Comparison of ENCODE assay signal across 8 cellular contexts in genomic region chr9:764105-764524, GRCh38.
DNase-seq lines count a peak whose midpoint lies in the region; ATAC-seq lines count a peak whose summit lies in the region.

No MANE protein-coding gene starts in this region.

- no peak overlapping the region for H3K18ac ChIP-seq in neuronal stem cell (ENCODE audit: low read length)

- no peaks in the 10 kb centered on the region for H3K9me3 Mint-ChIP-seq in activated CD4-positive, alpha-beta T cell treated with anti-CD3 and anti-CD28 coated beads, Interleukin-2, amount 10 ng/mL, durations not matched to agents 7 days and 5 days

- no peaks in the 10 kb centered on the region for H3K9me3 ChIP-seq in neuronal stem cell (replicated peaks in 1 of 2; ENCODE audit: control insufficient read depth in 2 of 2, insufficient read depth in 1 of 2, low read depth in 1 of 2, low read length in 2 of 2)

- no peak overlapping the region for H2AFZ ChIP-seq in neuronal stem cell (ENCODE audit: low read length)

- no peak overlapping the region for H3K4me2 ChIP-seq in neuronal stem cell (ENCODE audit: insufficient read depth, low read length, poor library complexity, severe bottlenecking)

- H2BK120ac ChIP-seq in neuronal stem cell (ENCODE audit: low read depth, low read length), result no peak overlapping the region

- CTCF ChIA-PET in activated CD4-positive, alpha-beta T cell treated with anti-CD3 and anti-CD28 coated beads, Interleukin-2, amount 10 ng/mL, durations not matched to agents 7 days and 5 days (lab: Charles Lee), result interaction anchor here (1.2 to 1.5 kb wide), 4 partner anchors 8 to 190 kb away, joined by 3 to 4 read pairs (median 3); no protein-coding TSS in a partner anchor

- H3K23ac ChIP-seq in neuronal stem cell (ENCODE audit: low read depth, low read length, poor library complexity), result no peak overlapping the region

- no peak overlapping the region for H3K4ac ChIP-seq in neuronal stem cell (ENCODE audit: low read length)

- H3K79me1 ChIP-seq in neuronal stem cell (ENCODE audit: low read depth, low read length), result no peaks in the 10 kb centered on the region

- DNase-seq in activated naive CD4-positive, alpha-beta T cell treated with Interleukin-2 at 50 U/mL for 16 hours, result peak; percentile 17
- DNase-seq in activated naive CD4-positive, alpha-beta T cell (lab: John Stamatoyannopoulos, UW), result no peak
- peak; percentile 79 for DNase-seq in NCI-H2227 (lab: John Stamatoyannopoulos, UW; ENCODE audit: unreplicated experiment)
- peak; percentile 62 for DNase-seq in activated CD4-positive, alpha-beta T cell treated with anti-CD3 and anti-CD28 coated beads, Interleukin-2, amount 10 ng/mL, durations not matched to agents 7 days and 5 days
- DNase-seq in fibroblast of the conjunctiva (ENCODE audit: low read depth), result peak; percentile 29
- DNase-seq in neuronal stem cell (ENCODE audit: low spot score), result peak; percentile 42

- ATAC-seq in HG02840 (IDR thresholded peaks at IDR 0.05; ENCODE audit: low FRiP score, unreplicated experiment), result peak; percentile 70
- no peak for ATAC-seq in HG03521 (IDR thresholded peaks at IDR 0.05; ENCODE audit: unreplicated experiment)

- H2BK15ac ChIP-seq in neuronal stem cell (ENCODE audit: low read length), result no peak overlapping the region

- no peak overlapping the region for H3K14ac ChIP-seq in neuronal stem cell (ENCODE audit: low read length)

- peaks cover 29% of the 10 kb centered on the region for H3K27me3 Mint-ChIP-seq in activated CD4-positive, alpha-beta T cell treated with anti-CD3 and anti-CD28 coated beads, Interleukin-2, amount 10 ng/mL, durations not matched to agents 7 days and 5 days

- no peak overlapping the region for H4K91ac ChIP-seq in neuronal stem cell (ENCODE audit: low read depth, low read length, poor library complexity)

- H3K27ac ChIP-seq in neuronal stem cell (replicated peaks; ENCODE audit: low read length), result no peak overlapping the region

- no peaks in the 10 kb centered on the region for H3K36me3 Mint-ChIP-seq in activated CD4-positive, alpha-beta T cell treated with anti-CD3 and anti-CD28 coated beads, Interleukin-2, amount 10 ng/mL, durations not matched to agents 7 days and 5 days (ENCODE audit: low read depth)

- POLR2A ChIA-PET in activated CD4-positive, alpha-beta T cell treated with anti-CD3 and anti-CD28 coated beads, Interleukin-2, amount 10 ng/mL, durations not matched to agents 7 days and 5 days (lab: Charles Lee), result no interaction called here

- H3K4me3 ChIP-seq in neuronal stem cell (ENCODE audit: low read length in 2 of 2), result no peak overlapping the region

- no CpG with 5 or more reads among the region's 12 CpGs for WGBS in neuronal stem cell (ENCODE audit: extremely low coverage in 2 of 2, insufficient read length in 2 of 2, insufficient replicate concordance in 1 of 2), 2 donors

- H3K27ac Mint-ChIP-seq in activated CD4-positive, alpha-beta T cell treated with anti-CD3 and anti-CD28 coated beads, Interleukin-2, amount 10 ng/mL, durations not matched to agents 7 days and 5 days, result no peak overlapping the region

- H2AK5ac ChIP-seq in neuronal stem cell (ENCODE audit: low read depth, low read length), result no peak overlapping the region

- no peak overlapping the region for H3K9ac ChIP-seq in neuronal stem cell (ENCODE audit: low read depth, low read length, poor library complexity)

- H3K4me1 ChIP-seq in neuronal stem cell (ENCODE audit: control insufficient read depth in 2 of 2, insufficient read depth in 1 of 2, low read depth in 1 of 2, low read length in 2 of 2), result no peaks in the 10 kb centered on the region

- H3K4me1 Mint-ChIP-seq in activated CD4-positive, alpha-beta T cell treated with anti-CD3 and anti-CD28 coated beads, Interleukin-2, amount 10 ng/mL, durations not matched to agents 7 days and 5 days, result peaks cover 16% of the 10 kb centered on the region

- H2BK5ac ChIP-seq in neuronal stem cell (ENCODE audit: low read length), result no peak overlapping the region

- no peaks in the 10 kb centered on the region for H3K36me3 ChIP-seq in neuronal stem cell (replicated peaks in 1 of 2; ENCODE audit: control insufficient read depth in 2 of 2, insufficient read depth in 2 of 2, low read length in 2 of 2)

- H4K8ac ChIP-seq in neuronal stem cell (ENCODE audit: low read depth, low read length), result no peak overlapping the region

- no peak overlapping the region for H3K4me3 Mint-ChIP-seq in activated CD4-positive, alpha-beta T cell treated with anti-CD3 and anti-CD28 coated beads, Interleukin-2, amount 10 ng/mL, durations not matched to agents 7 days and 5 days

- no peak overlapping the region for H2BK12ac ChIP-seq in neuronal stem cell (ENCODE audit: low read length)

- no peaks in the 10 kb centered on the region for H3K27me3 ChIP-seq in neuronal stem cell (ENCODE audit: control insufficient read depth in 3 of 3, insufficient read depth in 3 of 3, low read depth in 1 of 3, low read length in 3 of 3)

Comparison
In these comparisons a context has a peak if more than half of its experiments do, and no peak if none do; other contexts are left out.
1. DNase-seq: peak in activated naive CD4-positive, alpha-beta T cell treated with Interleukin-2 at 50 U/mL for 16 hours (single experiment), NCI-H2227 (single experiment), activated CD4-positive, alpha-beta T cell treated with anti-CD3 and anti-CD28 coated beads, Interleukin-2, amount 10 ng/mL, durations not matched to agents 7 days and 5 days (single experiment), fibroblast of the conjunctiva (single experiment) and neuronal stem cell (single experiment); none in activated naive CD4-positive, alpha-beta T cell (0 of 4).